ENCODE assay signal across 8 cellular contexts in genomic region chr7:832292-832967, GRCh38. TPM values are rescaled to one million over a fixed set of nuclear protein-coding genes. Genes with fewer than 3 reads are reported as not detected.
A peak's percentile ranks its signal among the peaks of the same experiment; 100 is the strongest.
DNase-seq lines count a peak whose midpoint lies in the region; ATAC-seq, FAIRE-seq and TF ChIP-seq lines count a peak whose summit lies in the region.

SUN1 (plus strand) TSS chr7:832476; CDS start chr7:832525, 49 bp downstream.

- H3K27me3 Mint-ChIP-seq in activated naive CD8-positive, alpha-beta T cell treated with anti-CD3 and anti-CD28 coated beads, Interleukin-2, amount 10 ng/mL, durations not matched to agents 7 days and 5 days, result no peaks in the 10 kb centered on the region

- peak; percentile 79 for ATAC-seq in activated naive CD8-positive, alpha-beta T cell treated with anti-CD3 and anti-CD28 coated beads, Interleukin-2, amount 10 ng/mL, durations not matched to agents 7 days and 5 days (ENCODE audit: low read depth)
- ATAC-seq in left ventricle myocardium superior, result peak; percentile 23

- H3K36me3 ChIP-seq in DOHH2 (ENCODE audit: control insufficient read depth, low read length) (peaks cover 20% of the 10 kb centered on the region), small intestine (ENCODE audit: control insufficient read depth in 2 of 2, insufficient read depth in 2 of 2, low read length in 2 of 2) (peaks cover 0 to 2% of the 10 kb centered on the region in 2 donors)

- H3K36me3 Mint-ChIP-seq in activated naive CD8-positive, alpha-beta T cell treated with anti-CD3 and anti-CD28 coated beads, Interleukin-2, amount 10 ng/mL, durations not matched to agents 7 days and 5 days, result peaks cover 5% of the 10 kb centered on the region

- H3K27ac ChIP-seq in DOHH2 (ENCODE audit: low read depth, low read length) (no peak within 1 kb of the TSS), small intestine (ENCODE audit: low read depth in 1 of 2, low read length in 1 of 2) (peak within 1 kb of the TSS in 1 of 2 donors; percentile 72)

- no peaks in the 10 kb centered on the region for H3K9me2 ChIP-seq in DOHH2 (replicated peaks; ENCODE audit: control insufficient read depth, low read length)

- H3K4me3 ChIP-seq in DOHH2 (ENCODE audit: low read length) (no peak within 1 kb of the TSS), HFF-Myc (replicated peaks; ENCODE audit: low read depth, low read length) (peak within 1 kb of the TSS; percentile 18; the same call in 1 of the 2 replicates), small intestine (ENCODE audit: low read depth in 1 of 2, low read length in 2 of 2) (no peak within 1 kb of the TSS)

- no peaks in the 10 kb centered on the region for H3K9me3 ChIP-seq in DOHH2 (ENCODE audit: control insufficient read depth, insufficient read depth, low read length)
- no peaks in the 10 kb centered on the region for H3K9me3 ChIP-seq in small intestine (ENCODE audit: control insufficient read depth, low read depth)

- WGBS in small intestine, 3 donors, result 64 to 75% (median 72%) methylated on average over 22 of the region's 22 CpGs

- peaks cover 98% of the 10 kb centered on the region for H3K79me2 ChIP-seq in DOHH2 (ENCODE audit: control insufficient read depth, low read length)

- H3K4me1 Mint-ChIP-seq in activated naive CD8-positive, alpha-beta T cell treated with anti-CD3 and anti-CD28 coated beads, Interleukin-2, amount 10 ng/mL, durations not matched to agents 7 days and 5 days, result peaks cover 31% of the 10 kb centered on the region

- POLR2A ChIA-PET in activated naive CD8-positive, alpha-beta T cell treated with anti-CD3 and anti-CD28 coated beads, Interleukin-2, amount 10 ng/mL, durations not matched to agents 7 days and 5 days (lab: Charles Lee), result interaction anchor here (0.7 to 2.0 kb wide), 5 partner anchors 15 to 273 kb away, joined by 3 to 20 read pairs (median 5); no protein-coding TSS in a partner anchor

- H3K4me1 ChIP-seq in DOHH2 (ENCODE audit: control insufficient read depth, low read length), result peaks cover 23% of the 10 kb centered on the region
- peaks cover 0 to 8% of the 10 kb centered on the region in 2 donors for H3K4me1 ChIP-seq in small intestine (ENCODE audit: control insufficient read depth in 2 of 2, insufficient read depth in 1 of 2, low read depth in 1 of 2, low read length in 1 of 2)

- H4K20me1 ChIP-seq in DOHH2 (ENCODE audit: control insufficient read depth, insufficient read depth, low read depth, low read length), result peaks cover 34% of the 10 kb centered on the region

- peak within 1 kb of the TSS; percentile 84 for H3K27ac Mint-ChIP-seq in activated naive CD8-positive, alpha-beta T cell treated with anti-CD3 and anti-CD28 coated beads, Interleukin-2, amount 10 ng/mL, durations not matched to agents 7 days and 5 days

- no peak for TF ChIP-seq CTCF in DOHH2 (IDR thresholded peaks at IDR 0.05; ENCODE audit: low read depth, low read length, poor library complexity, severe bottlenecking)
- no peak for TF ChIP-seq CTCF in HFF-Myc (IDR thresholded peaks at IDR 0.05; ENCODE audit: low read depth, low read length, missing control alignments)

- peak within 1 kb of the TSS; percentile 6; the same call in 1 of the 2 replicates for H3K4me2 ChIP-seq in DOHH2 (ENCODE audit: low read length)

- no peaks in the 10 kb centered on the region for H3K9me3 Mint-ChIP-seq in activated naive CD8-positive, alpha-beta T cell treated with anti-CD3 and anti-CD28 coated beads, Interleukin-2, amount 10 ng/mL, durations not matched to agents 7 days and 5 days

- H3F3A ChIP-seq in DOHH2 (ENCODE audit: control insufficient read depth, insufficient read depth), result no peaks in the 10 kb centered on the region

- DNase-seq in HFF-Myc (ENCODE audit: extremely low read depth, low read depth) (no peak), RPMI8226 (peak; percentile 78), left ventricle myocardium superior (no peak), small intestine (no peak), NOMO-1 treated with DMSO at 0.1 percent for 48 hours (lab: John Stamatoyannopoulos, UW; ENCODE audit: unreplicated experiment) (no peak), D341Med (ENCODE audit: low spot score) (no peak)
- DNase-seq in activated naive CD8-positive, alpha-beta T cell treated with anti-CD3 and anti-CD28 coated beads, Interleukin-2, amount 10 ng/mL, durations not matched to agents 7 days and 5 days, result peak; percentile 41

- H3K27me3 ChIP-seq in DOHH2 (ENCODE audit: control insufficient read depth, low read length), result no peaks in the 10 kb centered on the region
- no peaks in the 10 kb centered on the region for H3K27me3 ChIP-seq in small intestine (ENCODE audit: control insufficient read depth in 2 of 2, insufficient read depth in 2 of 2, low read length in 2 of 2)

- peak within 1 kb of the TSS; percentile 79 for H3K4me3 Mint-ChIP-seq in activated naive CD8-positive, alpha-beta T cell treated with anti-CD3 and anti-CD28 coated beads, Interleukin-2, amount 10 ng/mL, durations not matched to agents 7 days and 5 days

- no peak for FAIRE-seq in small intestine (lab: Jason Lieb, UNC)

- intact Hi-C loops in left ventricle myocardium superior (cut with micrococcal nuclease), result no loop called here

RNA-seq across cellular contexts. Expression of gene SUN1, which starts in this region (rescaled TPM):
- 10 to 100 TPM; 86.3 to 86.7 TPM for total RNA-seq in activated naive CD8-positive, alpha-beta T cell treated with anti-CD3 and anti-CD28 coated beads, Interleukin-2, amount 10 ng/mL, durations not matched to agents 7 days and 5 days
- 186 TPM for total RNA-seq in left ventricle myocardium superior
- 10 to 100 TPM; 41.6 to 63.7 (median 58.6) TPM for polyA plus RNA-seq in small intestine

Comparison
In these comparisons a context has a peak if more than half of its experiments do, and no peak if none do; other contexts are left out.
1. DNase-seq: peak in RPMI8226 (single experiment) and activated naive CD8-positive, alpha-beta T cell treated with anti-CD3 and anti-CD28 coated beads, Interleukin-2, amount 10 ng/mL, durations not matched to agents 7 days and 5 days (single experiment); none in HFF-Myc (single experiment), left ventricle myocardium superior (single experiment), small intestine (single experiment), NOMO-1 treated with DMSO at 0.1 percent for 48 hours (single experiment) and D341Med (single experiment).